Comparison of ENCODE assay signal across 17 cellular contexts in genomic region chr5:62000646-62001045, GRCh38.
A peak's percentile ranks its signal among the peaks of the same experiment; 100 is the strongest.
DNase-seq lines count a peak whose midpoint lies in the region; TF ChIP-seq lines count a peak whose summit lies in the region.
"Had no signal": no experiment of that assay in that cellular context is flagged by ENCODE, and none has a peak within 500 bp of the region (broad histone marks: within the 10 kb centered on the region; RNA-seq: fewer than 3 reads in every experiment).

No MANE protein-coding gene starts in this region.

- H3K36me3 ChIP-seq in prostate gland, result no peaks in the 10 kb centered on the region

- DNase-seq in NCI-H748 (lab: John Stamatoyannopoulos, UW; ENCODE audit: unreplicated experiment), result peak; percentile 59
- DNase-seq in NCI-H748 treated with DMSO at 0.1 percent for 48 hours (lab: John Stamatoyannopoulos, UW), result no peak
- DNase-seq in NCI-H69 (lab: John Stamatoyannopoulos, UW), result peak; percentile 23
- peak; percentile 47 for DNase-seq in prostate gland (ENCODE audit: low spot score)
- no peak for DNase-seq in H4 (ENCODE audit: low spot score)
- DNase-seq in CD1c-positive myeloid dendritic cell (ENCODE audit: extremely low spot score), result no peak
- DNase-seq: AML-193; CD4-positive, alpha-beta memory T cell; DMS153; DMS79; GDM1; GM23248; HCEC 1CT had no signal

- no peak overlapping the region for H3K4me3 ChIP-seq in prostate gland
- H3K4me3 ChIP-seq: A549, GM23248 had no signal

- no peak for TF ChIP-seq POLR2A in prostate gland (IDR thresholded peaks at IDR 0.05)

- no peaks in the 10 kb centered on the region for H3K9me3 ChIP-seq in prostate gland

- intact Hi-C loops in prostate gland (cut with DNase I), result no loop called here

- no peaks in the 10 kb centered on the region for H3K27me3 ChIP-seq in prostate gland (replicated peaks; ENCODE audit: insufficient read depth)

- no peaks in the 10 kb centered on the region for H3K4me1 ChIP-seq in prostate gland (replicated peaks)
- H3K4me1 ChIP-seq: A549 had no signal

- TF ChIP-seq CTCF in VCaP (conservative IDR thresholded peaks at IDR 0.05) (no peak), prostate gland (IDR thresholded peaks at IDR 0.05) (no peak)

- H3K27ac ChIP-seq in VCaP (peak overlapping the region; percentile 59), prostate gland (peak overlapping the region in 1 of 2 donors; percentile 33)
- H3K27ac ChIP-seq: 22Rv1, A549, C4-2B, GM23248 had no signal

Comparison
In these comparisons a context has a peak if more than half of its experiments do, and no peak if none do; other contexts are left out.
1. DNase-seq: peak in NCI-H748 (single experiment), NCI-H69 (single experiment) and prostate gland (single experiment); none in NCI-H748 treated with DMSO at 0.1 percent for 48 hours (single experiment), H4 (single experiment) and CD1c-positive myeloid dendritic cell (single experiment).